8 cellular contexts compared by ENCODE assay signal in genomic region chr10:77710759-77711682, GRCh38.
A peak's percentile ranks its signal among the peaks of the same experiment; 100 is the strongest.
DNase-seq lines count a peak whose midpoint lies in the region; ATAC-seq and TF ChIP-seq lines count a peak whose summit lies in the region.

No MANE protein-coding gene starts in this region.

- peaks cover 9% of the 10 kb centered on the region for H3K27me3 ChIP-seq in HUES6 (ENCODE audit: control insufficient read depth, insufficient read depth, low read length)
- H3K27me3 ChIP-seq in thoracic aorta (replicated peaks; ENCODE audit: insufficient read depth): no peaks in the 10 kb centered on the region

- H3K9me3 Mint-ChIP-seq in osteocyte (ENCODE audit: unreplicated experiment): no peaks in the 10 kb centered on the region

- no peak overlapping the region; the same call in 1 of the 2 replicates for H3K27ac ChIP-seq in HUES6 (ENCODE audit: low read depth, low read length)
- H3K27ac ChIP-seq in thoracic aorta: no peak overlapping the region

- intact Hi-C loops in head of caudate nucleus (cut with DNase I): no loop called here

- H3K9ac ChIP-seq in HUES6 (ENCODE audit: low read length): peak overlapping the region; percentile 56

- TF ChIP-seq CTCF in osteocyte (IDR thresholded peaks at IDR 0.05): peak; percentile 98
- peak; percentile 99 for TF ChIP-seq CTCF in thoracic aorta (IDR thresholded peaks at IDR 0.05)

- H3K36me3 ChIP-seq in HUES6 (ENCODE audit: control insufficient read depth, insufficient read depth, low read length) (no peaks in the 10 kb centered on the region), thoracic aorta (no peaks in the 10 kb centered on the region)

- H3K36me3 Mint-ChIP-seq in osteocyte (ENCODE audit: unreplicated experiment): no peaks in the 10 kb centered on the region

- no peaks in the 10 kb centered on the region for H3K9me3 ChIP-seq in HUES6 (ENCODE audit: control insufficient read depth, insufficient read depth, low read depth, low read length)
- H3K9me3 ChIP-seq in thoracic aorta: no peaks in the 10 kb centered on the region

- peak overlapping the region; percentile 59 for H3K4me3 Mint-ChIP-seq in osteocyte (ENCODE audit: unreplicated experiment)

- H3K4me1 ChIP-seq in HUES6 (ENCODE audit: control insufficient read depth, insufficient read depth, low read length) (peaks cover 40% of the 10 kb centered on the region), thoracic aorta (ENCODE audit: control insufficient read depth in 1 of 2, low read depth in 2 of 2) (peaks cover 0 to 12% of the 10 kb centered on the region in 2 donors)

- H3K27me3 Mint-ChIP-seq in osteocyte (ENCODE audit: unreplicated experiment): no peaks in the 10 kb centered on the region

- H3K27ac Mint-ChIP-seq in osteocyte (ENCODE audit: unreplicated experiment): no peak overlapping the region

- DNase-seq in DMS153 treated with DMSO at 0.1 percent for 48 hours (lab: John Stamatoyannopoulos, UW; ENCODE audit: unreplicated experiment) (peak; percentile 68), RPMI8226 (peak; percentile 54), head of caudate nucleus (peak; percentile 56 to 92 (median 83)), osteocyte (ENCODE audit: extremely low spot score, unreplicated experiment) (peak; percentile 95), thoracic aorta (ENCODE audit: low spot score) (no peak)
- peak; percentile 27 to 59 (median 44) for DNase-seq in activated naive CD4-positive, alpha-beta T cell (lab: John Stamatoyannopoulos, UW)

- peak overlapping the region; percentile 58 for H3K4me3 ChIP-seq in HUES6 (ENCODE audit: low read depth, low read length)
- peak overlapping the region; percentile 68 for H3K4me3 ChIP-seq in thoracic aorta

- ATAC-seq in GM21515 (IDR thresholded peaks at IDR 0.05; ENCODE audit: unreplicated experiment): peak; percentile 94
- peak; percentile 59 for ATAC-seq in thoracic aorta (ENCODE audit: insufficient number of reproducible peaks, low FRiP score, low read depth)

- peaks cover 31% of the 10 kb centered on the region for H3K4me1 Mint-ChIP-seq in osteocyte (ENCODE audit: unreplicated experiment)
